ENCODE assay signal across 1 cellular context in genomic region chr20:61937963-61938838, GRCh38.
TF ChIP-seq lines count a peak whose summit lies in the region.

No MANE protein-coding gene starts in this region.

TF ChIP-seq in HEK293, 187 proteins besides CTCF, POLR2A, EP300 and RAD21 (continued from another document):
- TF ChIP-seq ZBTB49 (tag by site-specific recombination; IDR thresholded peaks at IDR 0.05; ENCODE audit: low read depth): no peak
- peak; percentile 87 for TF ChIP-seq KLF1 (tag by site-specific recombination; IDR thresholded peaks at IDR 0.05)
- TF ChIP-seq SCRT1 (tag by site-specific recombination; IDR thresholded peaks at IDR 0.05; ENCODE audit: borderline replicate concordance): peak; percentile 25; the same call in 1 of the 2 replicates
- TF ChIP-seq ZNF174 (tag by site-specific recombination; IDR thresholded peaks at IDR 0.05): no peak
- 0 out of 2 replicates have a peak, but pooled peaks have one; percentile 10 for TF ChIP-seq ZFHX2 (tag by site-specific recombination; conservative IDR thresholded peaks at IDR 0.05)
- TF ChIP-seq ZNF664 (tag by site-specific recombination; IDR thresholded peaks at IDR 0.05): no peak
